In the genomic region with DNA sequence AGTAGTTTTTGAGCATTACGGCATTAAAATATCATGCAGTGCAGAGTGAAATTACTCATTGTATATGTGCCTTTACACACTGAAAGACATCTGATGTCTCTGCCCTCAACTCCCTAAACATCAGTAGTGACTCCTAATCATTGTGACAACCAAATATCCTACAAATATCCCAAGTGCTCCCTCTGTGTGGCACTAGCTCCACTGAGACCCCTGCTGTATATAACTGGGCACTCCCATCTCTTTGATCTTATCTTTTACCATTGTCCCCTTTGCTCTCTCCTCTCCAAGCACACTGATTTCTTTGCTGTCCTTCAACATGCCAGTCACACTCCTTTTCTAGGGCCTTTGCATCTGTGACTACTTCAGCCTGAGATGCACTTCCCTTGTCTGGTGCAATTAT, we compare ENCODE assay signal across 20 cellular contexts. TPM values are rescaled to one million over a fixed set of nuclear protein-coding genes. Genes with fewer than 3 reads are reported as not detected.
DNase-seq lines count a peak whose midpoint lies in the region; ATAC-seq, FAIRE-seq and TF ChIP-seq lines count a peak whose summit lies in the region.
"Had no signal": no experiment of that assay in that cellular context is flagged by ENCODE, and none has a peak within 500 bp of the region (broad histone marks: within the 10 kb centered on the region; RNA-seq: fewer than 3 reads in every experiment).

No MANE protein-coding gene starts in this region.

- no peak for TF ChIP-seq CTCF in bronchial epithelial cell (IDR thresholded peaks at IDR 0.05; ENCODE audit: insufficient read depth, low read length, severe bottlenecking)

- no peak for ATAC-seq in activated CD8-positive, alpha-beta memory T cell treated with anti-CD3 and anti-CD28 coated beads, Interleukin-2, amount 10 ng/mL, durations not matched to agents 7 days and 5 days
- no peak for ATAC-seq in HG03159 (IDR thresholded peaks at IDR 0.05; ENCODE audit: unreplicated experiment)
- no peak for ATAC-seq in activated T-helper 17 cell treated with anti-CD3 and anti-CD28 coated beads, Interleukin-2, amount 50 U/mL, for 72 hours (replicated peaks)
- ATAC-seq: HCT116 had no signal

- no peak overlapping the region for H3K4me3 Mint-ChIP-seq in activated CD8-positive, alpha-beta memory T cell treated with anti-CD3 and anti-CD28 coated beads, Interleukin-2, amount 10 ng/mL, durations not matched to agents 7 days and 5 days
- no peak overlapping the region for H3K4me3 Mint-ChIP-seq in activated T-helper 17 cell treated with anti-CD3 and anti-CD28 coated beads, Interleukin-2, amount 50 U/mL, for 72 hours
- H3K4me3 Mint-ChIP-seq: CD4-positive, alpha-beta memory T cell; IgD-negative memory B cell had no signal

- no peaks in the 10 kb centered on the region for H3K27me3 Mint-ChIP-seq in activated CD8-positive, alpha-beta memory T cell treated with anti-CD3 and anti-CD28 coated beads, Interleukin-2, amount 10 ng/mL, durations not matched to agents 7 days and 5 days
- H3K27me3 Mint-ChIP-seq in activated T-helper 17 cell treated with anti-CD3 and anti-CD28 coated beads, Interleukin-2, amount 50 U/mL, for 72 hours, result no peaks in the 10 kb centered on the region
- H3K27me3 Mint-ChIP-seq: CD4-positive, alpha-beta memory T cell; IgD-negative memory B cell had no signal

- H3K4me1 Mint-ChIP-seq in activated CD8-positive, alpha-beta memory T cell treated with anti-CD3 and anti-CD28 coated beads, Interleukin-2, amount 10 ng/mL, durations not matched to agents 7 days and 5 days, result no peaks in the 10 kb centered on the region
- no peaks in the 10 kb centered on the region for H3K4me1 Mint-ChIP-seq in activated T-helper 17 cell treated with anti-CD3 and anti-CD28 coated beads, Interleukin-2, amount 50 U/mL, for 72 hours
- H3K4me1 Mint-ChIP-seq: CD4-positive, alpha-beta memory T cell; IgD-negative memory B cell had no signal

- H3K27me3 ChIP-seq in bronchial epithelial cell (ENCODE audit: control insufficient read depth, insufficient read depth, low read length), result no peaks in the 10 kb centered on the region
- H3K27me3 ChIP-seq: BE2C had no signal

- no peak overlapping the region for H3K27ac Mint-ChIP-seq in activated CD8-positive, alpha-beta memory T cell treated with anti-CD3 and anti-CD28 coated beads, Interleukin-2, amount 10 ng/mL, durations not matched to agents 7 days and 5 days
- no peak overlapping the region for H3K27ac Mint-ChIP-seq in activated T-helper 17 cell treated with anti-CD3 and anti-CD28 coated beads, Interleukin-2, amount 50 U/mL, for 72 hours
- H3K27ac Mint-ChIP-seq: CD4-positive, alpha-beta memory T cell; IgD-negative memory B cell had no signal

- H3K36me3 Mint-ChIP-seq in activated CD8-positive, alpha-beta memory T cell treated with anti-CD3 and anti-CD28 coated beads, Interleukin-2, amount 10 ng/mL, durations not matched to agents 7 days and 5 days, result no peaks in the 10 kb centered on the region
- no peaks in the 10 kb centered on the region for H3K36me3 Mint-ChIP-seq in activated T-helper 17 cell treated with anti-CD3 and anti-CD28 coated beads, Interleukin-2, amount 50 U/mL, for 72 hours (ENCODE audit: low read depth)
- H3K36me3 Mint-ChIP-seq: CD4-positive, alpha-beta memory T cell had no signal

- FAIRE-seq in bronchial epithelial cell (lab: Jason Lieb, UNC), result peak; percentile 60
- FAIRE-seq: D721Med, G401.6, GM12891 had no signal

- H3K36me3 ChIP-seq in bronchial epithelial cell (ENCODE audit: control insufficient read depth, insufficient read depth, low read length), result no peaks in the 10 kb centered on the region
- H3K36me3 ChIP-seq: BE2C had no signal

- DNase-seq in NCI-H82 (lab: John Stamatoyannopoulos, UW) (peak; percentile 10), NCI-H82 treated with DMSO at 0.1 percent for 48 hours (lab: John Stamatoyannopoulos, UW; ENCODE audit: unreplicated experiment) (no peak), bronchial epithelial cell (ENCODE audit: low read depth) (no peak), iPS-NIHi7 (ENCODE audit: extremely low spot score) (peak; percentile 26)
- DNase-seq in activated CD8-positive, alpha-beta memory T cell treated with anti-CD3 and anti-CD28 coated beads, Interleukin-2, amount 10 ng/mL, durations not matched to agents 7 days and 5 days, result no peak
- DNase-seq: BE2C; CD4-positive, alpha-beta memory T cell; COR-L47; DMS153; DMS79 treated with DMSO at 0.1 percent for 48 hours; EL; GOT3 had no signal

- peaks cover 6% of the 10 kb centered on the region for H3K9me3 Mint-ChIP-seq in activated CD8-positive, alpha-beta memory T cell treated with anti-CD3 and anti-CD28 coated beads, Interleukin-2, amount 10 ng/mL, durations not matched to agents 7 days and 5 days (ENCODE audit: low read depth)
- H3K9me3 Mint-ChIP-seq in activated T-helper 17 cell treated with anti-CD3 and anti-CD28 coated beads, Interleukin-2, amount 50 U/mL, for 72 hours, result peaks cover 21% of the 10 kb centered on the region

- no peak overlapping the region for H3K4me3 ChIP-seq in bronchial epithelial cell (ENCODE audit: low read depth, low read length)

- CTCF ChIA-PET in activated CD8-positive, alpha-beta memory T cell treated with anti-CD3 and anti-CD28 coated beads, Interleukin-2, amount 10 ng/mL, durations not matched to agents 7 days and 5 days (lab: Charles Lee), result interaction anchor here (0.6 kb wide), 1 partner anchor 318 kb away, joined by 3 read pairs; no protein-coding TSS in a partner anchor

RNA-seq across cellular contexts. Expression of a gene that starts 2.6 kb away (rescaled TPM):
- total RNA-seq in bronchial epithelial cell, result not detected in 2 replicates
- not detected for total RNA-seq in activated CD8-positive, alpha-beta memory T cell treated with anti-CD3 and anti-CD28 coated beads, Interleukin-2, amount 10 ng/mL, durations not matched to agents 7 days and 5 days
- not detected for total RNA-seq in activated T-helper 17 cell treated with anti-CD3 and anti-CD28 coated beads, Interleukin-2, amount 50 U/mL, for 72 hours
- total RNA-seq: CD4-positive, alpha-beta memory T cell; HT1080 had no signal

Comparison
In these comparisons a context has a peak if more than half of its experiments do, and no peak if none do; other contexts are left out.
1. DNase-seq: peak in NCI-H82 (single experiment) and iPS-NIHi7 (single experiment); none in NCI-H82 treated with DMSO at 0.1 percent for 48 hours (single experiment), bronchial epithelial cell (single experiment) and activated CD8-positive, alpha-beta memory T cell treated with anti-CD3 and anti-CD28 coated beads, Interleukin-2, amount 10 ng/mL, durations not matched to agents 7 days and 5 days (single experiment).